12 cellular contexts compared by ENCODE assay signal in the genomic region with DNA sequence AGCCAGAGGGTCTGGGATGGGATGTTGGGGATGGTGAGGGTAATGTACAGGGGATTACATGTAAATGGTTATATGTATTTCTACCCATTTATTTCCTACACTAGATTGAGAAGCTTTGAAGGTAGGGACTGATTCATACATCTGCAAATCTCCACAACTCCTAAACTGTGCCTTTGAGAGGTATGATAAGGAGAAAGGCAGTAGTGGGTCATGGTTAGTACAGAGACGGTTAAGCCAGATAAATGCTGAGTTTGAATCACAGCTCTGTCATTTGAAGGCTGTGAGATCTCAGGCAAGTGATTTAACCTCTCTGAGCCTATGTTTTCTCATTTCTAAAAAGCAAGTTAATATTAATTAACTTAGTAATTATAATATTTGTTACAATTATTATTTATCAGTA. TPM values are rescaled to one million over a fixed set of nuclear protein-coding genes. Genes with fewer than 3 reads are reported as not detected.
"Had no signal": no experiment of that assay in that cellular context is flagged by ENCODE, and none has a peak within 500 bp of the region (broad histone marks: within the 10 kb centered on the region; RNA-seq: fewer than 3 reads in every experiment).

No MANE protein-coding gene starts in this region.

- H3K36me3 ChIP-seq: HAP-1 had no signal

- H3K4me3 ChIP-seq: GM23248, GM23338, HAP-1 had no signal

- ATAC-seq: GM23338, HCT116 had no signal

- DNase-seq: GM23248, GOT3, H7, H9, HCEC 1CT, HFFc6 had no signal

- H2AFZ ChIP-seq: GM23248, GM23338 had no signal

- FAIRE-seq: H54 had no signal

- H3K4me2 ChIP-seq: GM23338 had no signal

- H3K4me1 ChIP-seq: HAP-1 had no signal

- H3K27ac ChIP-seq: GM23248 had no signal

- H3K9me3 ChIP-seq: HAP-1 had no signal

- H3K9ac ChIP-seq: GM23248 had no signal

RNA-seq across cellular contexts. Expression of gene IL21, which starts 29.3 kb away (rescaled TPM):
- total RNA-seq: GM23248, GM23338, H1, H4, H7, H9, HFFc6 had no signal
- polyA plus RNA-seq: GM23248, GM23338, H1 had no signal
